Comparison of ENCODE assay signal across 33 cellular contexts in genomic region chr16:58088116-58088515, GRCh38.
"Had no signal": no experiment of that assay in that cellular context is flagged by ENCODE, and none has a peak within 500 bp of the region (broad histone marks: within the 10 kb centered on the region; RNA-seq: fewer than 3 reads in every experiment).

No MANE protein-coding gene starts in this region.

- H3K27ac Mint-ChIP-seq: activated B cell treated with CpG ODN at 0.5 μM for 24 hours; activated CD4-positive, alpha-beta memory T cell treated with anti-CD3 and anti-CD28 coated beads for 36 hours; activated CD4-positive, alpha-beta T cell treated with anti-CD3 and anti-CD28 coated beads, Interleukin-2, amount 10 ng/mL, durations not matched to agents 7 days and 5 days; activated naive CD4-positive, alpha-beta T cell treated with anti-CD3 and anti-CD28 coated beads for 36 hours; activated naive CD8-positive, alpha-beta T cell; T-cell had no signal

- H3K4me3 ChIP-seq: cardiac muscle cell, K562, SK-N-MC had no signal

- H3K27ac ChIP-seq: brain microvascular endothelial cell, cardiac muscle cell, SK-N-MC had no signal

- H3K4me3 Mint-ChIP-seq: activated B cell treated with CpG ODN at 0.5 μM for 24 hours; activated CD4-positive, alpha-beta memory T cell treated with anti-CD3 and anti-CD28 coated beads for 36 hours; activated CD4-positive, alpha-beta T cell treated with anti-CD3 and anti-CD28 coated beads, Interleukin-2, amount 10 ng/mL, durations not matched to agents 7 days and 5 days; activated naive CD4-positive, alpha-beta T cell treated with anti-CD3 and anti-CD28 coated beads for 36 hours; activated naive CD8-positive, alpha-beta T cell; activated T-cell treated with anti-CD3 and anti-CD28 coated beads, Interleukin-2, amount 50 U/mL, for 4 hours; T-cell had no signal

- H3K27me3 ChIP-seq: brain microvascular endothelial cell, cardiac muscle cell had no signal

- ATAC-seq: activated T-cell treated with anti-CD3 and anti-CD28 coated beads, Interleukin-2, amount 50 U/mL, for 4 hours; K562; Panc1; Right ventricle myocardium inferior; T-cell had no signal

- FAIRE-seq: K562, TTC549 had no signal

- H3K9me3 Mint-ChIP-seq: activated B cell treated with CpG ODN at 0.5 μM for 24 hours; activated CD4-positive, alpha-beta memory T cell treated with anti-CD3 and anti-CD28 coated beads for 36 hours; activated CD4-positive, alpha-beta T cell treated with anti-CD3 and anti-CD28 coated beads, Interleukin-2, amount 10 ng/mL, durations not matched to agents 7 days and 5 days; activated naive CD4-positive, alpha-beta T cell treated with anti-CD3 and anti-CD28 coated beads for 36 hours; activated T-cell treated with anti-CD3 and anti-CD28 coated beads, Interleukin-2, amount 50 U/mL, for 4 hours; T-cell had no signal

- H3K36me3 Mint-ChIP-seq: activated CD4-positive, alpha-beta memory T cell treated with anti-CD3 and anti-CD28 coated beads for 36 hours; activated naive CD8-positive, alpha-beta T cell; T-cell had no signal

- H3K36me3 ChIP-seq: brain microvascular endothelial cell, cardiac muscle cell had no signal

- DNase-seq: activated B cell treated with CpG ODN at 0.5 μM for 24 hours; activated CD4-positive, alpha-beta memory T cell treated with anti-CD3 and anti-CD28 coated beads for 36 hours; activated CD4-positive, alpha-beta T cell treated with anti-CD3 and anti-CD28 coated beads for 1 hour; activated CD4-positive, alpha-beta T cell treated with anti-CD3 and anti-CD28 coated beads, Interleukin-2, amount 10 ng/mL, durations not matched to agents 7 days and 5 days; activated CD8-positive, alpha-beta memory T cell treated with anti-CD3 and anti-CD28 coated beads for 24 hours; activated gamma-delta T cell; activated naive CD4-positive, alpha-beta T cell treated with anti-CD3 and anti-CD28 coated beads for 36 hours; activated T-cell treated with anti-CD3 and anti-CD28 coated beads, Interleukin-2, amount 50 U/mL, for 4 hours; amygdala; brain microvascular endothelial cell; Karpas-422; MM.1S; NCI-H1048; NCI-H146; NCI-H187 treated with DMSO at 0.1 percent for 48 hours; NCI-H2081 treated with DMSO at 0.1 percent for 48 hours; NCI-H2171 treated with DMSO at 0.1 percent for 48 hours; NCI-H226; NCI-H526; NCI-H774; NK-92 treated with Interleukin-12 subunit alpha and Interleukin-12 subunit beta, amount 100 ng/mL, for 24 hours; OCI-M1; RPMI8226; T-cell; T-helper 2 cell; T1000 had no signal

- H3K4me1 Mint-ChIP-seq: activated B cell treated with CpG ODN at 0.5 μM for 24 hours; activated CD4-positive, alpha-beta T cell treated with anti-CD3 and anti-CD28 coated beads, Interleukin-2, amount 10 ng/mL, durations not matched to agents 7 days and 5 days had no signal
